In the genomic region with DNA sequence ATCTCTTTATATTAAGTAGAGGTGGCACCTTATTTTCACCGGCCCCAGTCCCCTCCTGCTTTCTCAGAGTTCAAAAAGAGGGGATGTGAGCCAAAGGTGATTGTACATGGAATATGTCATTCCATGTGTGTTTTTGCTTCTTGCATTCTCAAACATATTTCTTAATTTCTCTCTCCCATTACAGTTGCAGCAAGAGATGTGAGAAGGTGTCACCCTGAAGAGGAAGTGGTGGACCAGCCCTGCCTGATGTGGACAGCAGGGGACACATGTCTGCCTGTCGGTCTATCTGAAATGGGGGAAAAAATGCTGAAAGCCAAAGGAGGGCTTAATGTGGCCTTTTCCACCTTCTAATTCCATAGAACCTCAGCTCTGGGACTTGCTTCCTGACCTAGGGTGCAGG, we compare ENCODE assay signal across 11 cellular contexts. TPM values are rescaled to one million over a fixed set of nuclear protein-coding genes. Genes with fewer than 3 reads are reported as not detected.
DNase-seq lines count a peak whose midpoint lies in the region; ATAC-seq and TF ChIP-seq lines count a peak whose summit lies in the region.
"Had no signal": no experiment of that assay in that cellular context is flagged by ENCODE, and none has a peak within 500 bp of the region (broad histone marks: within the 10 kb centered on the region; RNA-seq: fewer than 3 reads in every experiment).

No MANE protein-coding gene starts in this region.

- H3K9me3 Mint-ChIP-seq in stimulated activated naive CD8-positive, alpha-beta T cell treated with anti-CD3 and anti-CD28 coated beads, Interleukin-15, Interleukin-2, amounts not matched to agents 100 ng/mL and 50 ng/mL, for 24 hours: no peaks in the 10 kb centered on the region
- no peaks in the 10 kb centered on the region for H3K9me3 Mint-ChIP-seq in activated T-helper 17 cell treated with anti-CD3 and anti-CD28 coated beads, Interleukin-2, amount 50 U/mL, for 72 hours
- H3K9me3 Mint-ChIP-seq in natural killer cell: no peaks in the 10 kb centered on the region
- H3K9me3 Mint-ChIP-seq: activated T-cell treated with anti-CD3 and anti-CD28 coated beads, Interleukin-2, amount 50 U/mL, for 4 hours had no signal

- no peak for DNase-seq in stimulated activated naive CD8-positive, alpha-beta T cell treated with anti-CD3 and anti-CD28 coated beads, Interleukin-15, Interleukin-2, amounts not matched to agents 100 U/mL and 50 U/mL, for 24 hours
- DNase-seq in natural killer cell (peak; percentile 47), aorta (no peak), erythroblast (lab: John Stamatoyannopoulos, UW) (no peak), BE2C (no peak)
- DNase-seq: activated T-cell treated with anti-CD3 and anti-CD28 coated beads, Interleukin-2, amount 50 U/mL, for 4 hours; kidney glomerular epithelial cell; stimulated activated CD4-positive, alpha-beta T cell treated with anti-CD3 and anti-CD28 coated beads, Interleukin-4, amount 100 ng/mL, for 4 hours had no signal

- no peaks in the 10 kb centered on the region for H3K27me3 ChIP-seq in aorta (ENCODE audit: control insufficient read depth in 1 of 2, insufficient read depth in 2 of 2, low read length in 1 of 2)
- H3K27me3 ChIP-seq in BE2C: no peaks in the 10 kb centered on the region

- H3K27me3 Mint-ChIP-seq in stimulated activated naive CD8-positive, alpha-beta T cell treated with anti-CD3 and anti-CD28 coated beads, Interleukin-15, Interleukin-2, amounts not matched to agents 100 ng/mL and 50 ng/mL, for 24 hours: no peaks in the 10 kb centered on the region
- H3K27me3 Mint-ChIP-seq in activated T-helper 17 cell treated with anti-CD3 and anti-CD28 coated beads, Interleukin-2, amount 50 U/mL, for 72 hours: no peaks in the 10 kb centered on the region
- no peaks in the 10 kb centered on the region for H3K27me3 Mint-ChIP-seq in natural killer cell (ENCODE audit: low read depth in 2 of 2)

- H3K9me3 ChIP-seq in aorta (ENCODE audit: control insufficient read depth, low read length) (no peaks in the 10 kb centered on the region), BE2C (no peaks in the 10 kb centered on the region)

- no peaks in the 10 kb centered on the region for H3K36me3 ChIP-seq in aorta (ENCODE audit: control insufficient read depth in 1 of 2, insufficient read depth in 2 of 2, low read length in 1 of 2)
- H3K36me3 ChIP-seq in BE2C: no peaks in the 10 kb centered on the region; the same call in 1 of the 2 replicates

- H3K27ac Mint-ChIP-seq in stimulated activated naive CD8-positive, alpha-beta T cell treated with anti-CD3 and anti-CD28 coated beads, Interleukin-15, Interleukin-2, amounts not matched to agents 100 ng/mL and 50 ng/mL, for 24 hours: no peak overlapping the region
- no peak overlapping the region for H3K27ac Mint-ChIP-seq in activated T-helper 17 cell treated with anti-CD3 and anti-CD28 coated beads, Interleukin-2, amount 50 U/mL, for 72 hours
- peak overlapping the region; percentile 93 for H3K27ac Mint-ChIP-seq in natural killer cell

- peaks cover 0 to 2% of the 10 kb centered on the region in 2 donors for H3K4me1 ChIP-seq in aorta (ENCODE audit: control insufficient read depth in 1 of 2, insufficient read depth in 2 of 2, low read length in 2 of 2)
- peaks cover 10% of the 10 kb centered on the region for H3K4me1 ChIP-seq in BE2C

- peaks cover 20% of the 10 kb centered on the region for H3K36me3 Mint-ChIP-seq in stimulated activated naive CD8-positive, alpha-beta T cell treated with anti-CD3 and anti-CD28 coated beads, Interleukin-15, Interleukin-2, amounts not matched to agents 100 ng/mL and 50 ng/mL, for 24 hours (ENCODE audit: low read depth)
- peaks cover 14% of the 10 kb centered on the region for H3K36me3 Mint-ChIP-seq in activated T-helper 17 cell treated with anti-CD3 and anti-CD28 coated beads, Interleukin-2, amount 50 U/mL, for 72 hours (ENCODE audit: low read depth)
- no peaks in the 10 kb centered on the region for H3K36me3 Mint-ChIP-seq in natural killer cell

- no peak for ATAC-seq in stimulated activated naive CD8-positive, alpha-beta T cell treated with anti-CD3 and anti-CD28 coated beads, Interleukin-15, Interleukin-2, amounts not matched to agents 100 U/mL and 50 U/mL, for 24 hours
- ATAC-seq in activated T-helper 17 cell treated with anti-CD3 and anti-CD28 coated beads, Interleukin-2, amount 50 U/mL, for 72 hours (replicated peaks): no peak
- peak; percentile 10 to 44 (median 32) for ATAC-seq in natural killer cell
- ATAC-seq in aorta (ENCODE audit: low FRiP score): no peak
- no peak for ATAC-seq in GM19351 (IDR thresholded peaks at IDR 0.05; ENCODE audit: unreplicated experiment)
- ATAC-seq: activated T-cell treated with anti-CD3 and anti-CD28 coated beads, Interleukin-2, amount 50 U/mL, for 4 hours had no signal

- no peak overlapping the region for H3K4me3 ChIP-seq in aorta (ENCODE audit: low read length in 2 of 2)
- no peak overlapping the region for H3K4me3 ChIP-seq in BE2C (ENCODE audit: low read depth, low read length)

- H3K27ac ChIP-seq in aorta (ENCODE audit: low read depth in 1 of 2, low read length in 2 of 2): peak overlapping the region; percentile 29 to 30

- TF ChIP-seq CTCF in natural killer cell (IDR thresholded peaks at IDR 0.05) (no peak), BE2C (IDR thresholded peaks at IDR 0.05; ENCODE audit: low read depth, low read length) (no peak)

- 64 to 72% methylated on average over 2 of the region's 2 CpGs for WGBS in aorta, 2 donors

- H3K4me1 Mint-ChIP-seq in stimulated activated naive CD8-positive, alpha-beta T cell treated with anti-CD3 and anti-CD28 coated beads, Interleukin-15, Interleukin-2, amounts not matched to agents 100 ng/mL and 50 ng/mL, for 24 hours (ENCODE audit: low read depth): peaks cover 71% of the 10 kb centered on the region
- H3K4me1 Mint-ChIP-seq in activated T-helper 17 cell treated with anti-CD3 and anti-CD28 coated beads, Interleukin-2, amount 50 U/mL, for 72 hours: peaks cover 28% of the 10 kb centered on the region
- peaks cover 68 to 70% of the 10 kb centered on the region in 2 donors for H3K4me1 Mint-ChIP-seq in natural killer cell

- H3K4me3 Mint-ChIP-seq in stimulated activated naive CD8-positive, alpha-beta T cell treated with anti-CD3 and anti-CD28 coated beads, Interleukin-15, Interleukin-2, amounts not matched to agents 100 ng/mL and 50 ng/mL, for 24 hours: peak overlapping the region; percentile 20
- H3K4me3 Mint-ChIP-seq in activated T-helper 17 cell treated with anti-CD3 and anti-CD28 coated beads, Interleukin-2, amount 50 U/mL, for 72 hours: peak overlapping the region; percentile 13
- peak overlapping the region; percentile 93 for H3K4me3 Mint-ChIP-seq in natural killer cell

- intact Hi-C loops in natural killer cell (cut with micrococcal nuclease) (loop anchor here (1.0 to 5.0 kb wide), 5 partner anchors 10 to 283 kb away; no protein-coding TSS in a partner anchor), aorta (cut with DNase I) (loop anchor here (5.0 to 10.0 kb wide), 10 partner anchors 58 to 493 kb away; no protein-coding TSS in a partner anchor)

- TF ChIP-seq POLR2A in erythroblast (IDR thresholded peaks at IDR 0.05; ENCODE audit: low read length): no peak

RNA-seq across cellular contexts. Expression of a gene that starts 1.9 kb away (rescaled TPM):
- total RNA-seq in activated T-helper 17 cell treated with anti-CD3 and anti-CD28 coated beads, Interleukin-2, amount 50 U/mL, for 72 hours: 10 to 100 TPM; 56.9 to 82.3 TPM
- total RNA-seq in natural killer cell (100 to 1,000 TPM; 209 to 216 (median 209) TPM), aorta (100 to 1,000 TPM; 150 to 225 TPM)
- 10 to 100 TPM; 21.4 to 51.8 TPM for polyA plus RNA-seq in aorta
- polyA plus RNA-seq in BE2C (2012; ENCODE audit: insufficient read depth, insufficient read length, low read depth): 21.9 TPM

Comparison
In these comparisons a context has a peak if more than half of its experiments do, and no peak if none do; other contexts are left out.
1. H3K27ac Mint-ChIP-seq: peak in natural killer cell (2 of 2); none in stimulated activated naive CD8-positive, alpha-beta T cell treated with anti-CD3 and anti-CD28 coated beads, Interleukin-15, Interleukin-2, amounts not matched to agents 100 ng/mL and 50 ng/mL, for 24 hours (single experiment) and activated T-helper 17 cell treated with anti-CD3 and anti-CD28 coated beads, Interleukin-2, amount 50 U/mL, for 72 hours (single experiment).
2. H3K4me3 Mint-ChIP-seq: peak in every context shown above with its lines; median percentile 93 in natural killer cell; 20 in stimulated activated naive CD8-positive, alpha-beta T cell treated with anti-CD3 and anti-CD28 coated beads, Interleukin-15, Interleukin-2, amounts not matched to agents 100 ng/mL and 50 ng/mL, for 24 hours; 13 in activated T-helper 17 cell treated with anti-CD3 and anti-CD28 coated beads, Interleukin-2, amount 50 U/mL, for 72 hours.
3. ATAC-seq: peak in natural killer cell (3 of 3); none in stimulated activated naive CD8-positive, alpha-beta T cell treated with anti-CD3 and anti-CD28 coated beads, Interleukin-15, Interleukin-2, amounts not matched to agents 100 U/mL and 50 U/mL, for 24 hours (single experiment), activated T-helper 17 cell treated with anti-CD3 and anti-CD28 coated beads, Interleukin-2, amount 50 U/mL, for 72 hours (single experiment), aorta (single experiment) and GM19351 (single experiment).